ENCODE assay signal across 9 cellular contexts in genomic region chr17:68204736-68205135, GRCh38. TPM values are rescaled to one million over a fixed set of nuclear protein-coding genes. Genes with fewer than 3 reads are reported as not detected.
DNase-seq lines count a peak whose midpoint lies in the region; ATAC-seq, FAIRE-seq and TF ChIP-seq lines count a peak whose summit lies in the region.
"Had no signal": no experiment of that assay in that cellular context is flagged by ENCODE, and none has a peak within 500 bp of the region (broad histone marks: within the 10 kb centered on the region; RNA-seq: fewer than 3 reads in every experiment).

No MANE protein-coding gene starts in this region.

- no peak for FAIRE-seq in D721Med (lab: Jason Lieb, UNC)
- FAIRE-seq: endometrium had no signal

- H3K9me2 ChIP-seq in SU-DHL-6 (replicated peaks; ENCODE audit: insufficient read depth, low read length) = no peaks in the 10 kb centered on the region

- ATAC-seq in GM21723 (IDR thresholded peaks at IDR 0.05; ENCODE audit: unreplicated experiment) (peak; percentile 26), gastroesophageal sphincter (no peak), gastrocnemius medialis (peak in 1 of 2 donors; percentile 12), GM21528 (IDR thresholded peaks at IDR 0.05; ENCODE audit: low FRiP score, unreplicated experiment) (no peak)

- POLR2A ChIA-PET in AG04449 (lab: Yijun Ruan, JAX) = no interaction called here

- TF ChIP-seq EP300 in gastroesophageal sphincter (IDR thresholded peaks at IDR 0.05) = no peak

- H3K27ac ChIP-seq in SU-DHL-6 (ENCODE audit: low read depth, low read length) (peak overlapping the region; percentile 95), gastroesophageal sphincter (peak overlapping the region in 3 of 4 donors; percentile 83 to 94 (median 89)), gastrocnemius medialis (peak overlapping the region; percentile 25 to 91 (median 78))

- no peak overlapping the region for H2AFZ ChIP-seq in SU-DHL-6 (ENCODE audit: low read depth, low read length, severe bottlenecking)

- H3K36me3 ChIP-seq in SU-DHL-6 (ENCODE audit: low read length) = no peaks in the 10 kb centered on the region; the same call in none of the 2 replicates
- H3K36me3 ChIP-seq in gastroesophageal sphincter = peaks cover 0 to 10% of the 10 kb centered on the region in 2 donors
- no peaks in the 10 kb centered on the region for H3K36me3 ChIP-seq in gastrocnemius medialis

- H3K4me2 ChIP-seq in SU-DHL-6 (ENCODE audit: low read depth, low read length, poor library complexity, severe bottlenecking) = peak overlapping the region; percentile 81

- TF ChIP-seq CTCF in AG04449 (IDR thresholded peaks at IDR 0.05; ENCODE audit: insufficient read depth, low read length, missing control alignments) (no peak), SU-DHL-6 (IDR thresholded peaks at IDR 0.05; ENCODE audit: insufficient read depth, low read length, poor library complexity, severe bottlenecking) (no peak), gastroesophageal sphincter (IDR thresholded peaks at IDR 0.05) (no peak), gastrocnemius medialis (IDR thresholded peaks at IDR 0.05 in 4 of 5, conservative IDR thresholded peaks at IDR 0.05 in 1 of 5) (no peak), D721Med (IDR thresholded peaks at IDR 0.05; ENCODE audit: insufficient read depth, missing control alignments) (no peak)

- DNase-seq in AG04449 (ENCODE audit: low read depth, low spot score) = no peak
- DNase-seq in gastrocnemius medialis = no peak
- no peak for DNase-seq in D721Med (ENCODE audit: insufficient read length, low spot score)
- no peak for DNase-seq in KBM-7

- TF ChIP-seq POLR2A in gastroesophageal sphincter (IDR thresholded peaks at IDR 0.05) (no peak), gastrocnemius medialis (IDR thresholded peaks at IDR 0.05) (no peak)

- peaks cover 51% of the 10 kb centered on the region for H3F3A ChIP-seq in SU-DHL-6 (ENCODE audit: insufficient read depth)

- H3K9ac ChIP-seq in SU-DHL-6 (ENCODE audit: low read length) = peak overlapping the region; percentile 71

- no peaks in the 10 kb centered on the region for H4K20me1 ChIP-seq in SU-DHL-6 (ENCODE audit: low read depth, low read length)

- intact Hi-C loops in gastrocnemius medialis (cut with DNase I; ENCODE audit: low total_unique reads) = loop anchor here (5.0 to 10.0 kb wide), 2 partner anchors 43 to 260 kb away; partner anchors contain the start of gene AMZ2

- in situ Hi-C loops in gastrocnemius medialis (cut with MboI; ENCODE audit: low sequenced_read_pairs in 4 of 4) (no loop called here), KBM-7 (cut with MboI; ENCODE audit: low pct_unique_long_range_greater_than_20kb, low sequenced_read_pairs) (no loop called here)

- H3K79me2 ChIP-seq in SU-DHL-6 (ENCODE audit: insufficient read depth, low read length) = peaks cover 25% of the 10 kb centered on the region; the same call in 1 of the 2 replicates

- H3K4me3 ChIP-seq in AG04449 (ENCODE audit: low read depth, low read length) (peak overlapping the region; percentile 79), SU-DHL-6 (ENCODE audit: insufficient read depth, low read length, poor library complexity, severe bottlenecking) (peak overlapping the region; percentile 74), gastroesophageal sphincter (peak overlapping the region; percentile 56 to 95), gastrocnemius medialis (peak overlapping the region; percentile 74 to 87 (median 76))

- H3K4me1 ChIP-seq in gastroesophageal sphincter (peaks cover 0 to 44% (median 8%) of the 10 kb centered on the region in 3 donors), gastrocnemius medialis (peaks cover 16 to 20% of the 10 kb centered on the region in 2 donors)

- CTCF ChIA-PET in AG04449 (lab: Yijun Ruan, JAX) = interaction anchor here (0.8 to 8.7 kb wide), 20 partner anchors 9 to 261 kb away, joined by 3 to 107 read pairs (median 6); partner anchors contain the start of genes AMZ2 and WIPI1

- H3K9me3 ChIP-seq in SU-DHL-6 (ENCODE audit: insufficient read depth, low read length) (no peaks in the 10 kb centered on the region), gastroesophageal sphincter (no peaks in the 10 kb centered on the region), gastrocnemius medialis (no peaks in the 10 kb centered on the region)

- 0 to 9% methylated on average over 1 to 18 of the region's 22 CpGs for WGBS in gastroesophageal sphincter (ENCODE audit: low coverage in 1 of 2), 2 donors

- H3K27me3 ChIP-seq in SU-DHL-6 (ENCODE audit: low read length) (no peaks in the 10 kb centered on the region), gastroesophageal sphincter (peaks cover 19% of the 10 kb centered on the region), gastrocnemius medialis (peaks cover 3 to 8% (median 5%) of the 10 kb centered on the region in 3 donors)

RNA-seq across cellular contexts. Expression of gene AMZ2, which starts 43.1 kb away (rescaled TPM):
- total RNA-seq in gastroesophageal sphincter (10 to 100 TPM; 54.9 to 76.5 (median 59.6) TPM), gastrocnemius medialis (10 to 100 TPM; 47.6 to 86.9 (median 61.8) TPM)
